Comparison of ENCODE assay signal across 22 cellular contexts in genomic region chr21:34530264-34530663, GRCh38. TPM values are rescaled to one million over a fixed set of nuclear protein-coding genes. Genes with fewer than 3 reads are reported as not detected.
DNase-seq lines count a peak whose midpoint lies in the region; ATAC-seq, FAIRE-seq and TF ChIP-seq lines count a peak whose summit lies in the region.
"Had no signal": no experiment of that assay in that cellular context is flagged by ENCODE, and none has a peak within 500 bp of the region (broad histone marks: within the 10 kb centered on the region; RNA-seq: fewer than 3 reads in every experiment).

No MANE protein-coding gene starts in this region.

- no peak overlapping the region for H3K9ac ChIP-seq in endothelial cell of umbilical vein (replicated peaks; ENCODE audit: extremely low read depth, insufficient read depth, low read length)

- POLR2A ChIA-PET in endothelial cell of umbilical vein (lab: Charles Lee), result interaction anchor here (0.8 kb wide), 1 partner anchor 14 kb away, joined by 3 read pairs; no protein-coding TSS in a partner anchor

- H3K9me3 ChIP-seq in endothelial cell of umbilical vein (replicated peaks; ENCODE audit: control insufficient read depth, insufficient read depth, low read length) (no peaks in the 10 kb centered on the region), body of pancreas (no peaks in the 10 kb centered on the region)
- H3K9me3 ChIP-seq: mucosa of descending colon, stomach had no signal

- DNase-seq in AG20443 (ENCODE audit: low spot score), result peak; percentile 58
- DNase-seq in RCC 7860 (ENCODE audit: low spot score), result peak; percentile 60
- no peak for DNase-seq in endothelial cell of umbilical vein (ENCODE audit: low read depth, low spot score)
- DNase-seq in non-pigmented ciliary epithelial cell (ENCODE audit: low read depth), result peak; percentile 76
- DNase-seq in putamen (ENCODE audit: low spot score), result no peak
- DNase-seq in body of pancreas, result no peak
- no peak for DNase-seq in foreskin keratinocyte
- DNase-seq: activated gamma-delta T cell, AML-193, aorta, hypothalamus, left cardiac atrium, mucosa of descending colon, NCI-H2107, NCI-H524 treated with DMSO at 0.1 percent for 48 hours, right cardiac atrium, stomach had no signal

- peaks cover 5% of the 10 kb centered on the region for H3K79me2 ChIP-seq in endothelial cell of umbilical vein (ENCODE audit: control insufficient read depth, insufficient read depth, low read length)

- H3K4me1 ChIP-seq in endothelial cell of umbilical vein (ENCODE audit: control insufficient read depth, extremely low read depth, insufficient read depth, low read length) (peaks cover 15% of the 10 kb centered on the region), body of pancreas (peaks cover 21% of the 10 kb centered on the region), foreskin keratinocyte (peaks cover 15% of the 10 kb centered on the region)

- no peak overlapping the region for H2AFZ ChIP-seq in endothelial cell of umbilical vein (ENCODE audit: low read depth, low read length)

- ATAC-seq in body of pancreas (no peak), GM18511 (IDR thresholded peaks at IDR 0.05; ENCODE audit: unreplicated experiment) (no peak), foreskin keratinocyte (no peak)
- ATAC-seq: activated CD4-positive, CD25-positive, alpha-beta regulatory T cell treated with anti-CD3 and anti-CD28 coated beads, Interleukin-2, amount 50 U/mL, for 24 hours; left cardiac atrium; mucosa of descending colon; right cardiac atrium had no signal

- no peak for TF ChIP-seq CTCF in endothelial cell of umbilical vein (IDR thresholded peaks at IDR 0.05; ENCODE audit: extremely low read depth in 1 of 2, insufficient read depth in 1 of 2, low read depth in 1 of 2, low read length in 2 of 2)
- no peak for TF ChIP-seq CTCF in body of pancreas (IDR thresholded peaks at IDR 0.05)
- TF ChIP-seq CTCF in foreskin keratinocyte (conservative IDR thresholded peaks at IDR 0.05), result no peak

- BruUV-seq in endothelial cell of umbilical vein (replicated peaks; lab: Mats Ljungman, UMichigan), result no TSS peak

- dilution Hi-C loops in endothelial cell of umbilical vein (cut with MboI; ENCODE audit: extremely low pct_ligation_motif_present, low sequenced_read_pairs), result no loop called here

- H3K27ac ChIP-seq in endothelial cell of umbilical vein (ENCODE audit: insufficient read depth, low read depth, low read length) (no peak overlapping the region), body of pancreas (no peak overlapping the region), foreskin keratinocyte (no peak overlapping the region)
- H3K27ac ChIP-seq: stomach had no signal

- FAIRE-seq in RCC 7860 (lab: Jason Lieb, UNC), result no peak
- peak; percentile 38 for FAIRE-seq in endothelial cell of umbilical vein (lab: Jason Lieb, UNC)
- FAIRE-seq: GM12891 had no signal

- CTCF ChIA-PET in endothelial cell of umbilical vein (lab: Charles Lee), result interaction anchor here (1.3 to 1.7 kb wide), 2 partner anchors 14 to 19 kb away, joined by 6 read pairs; no protein-coding TSS in a partner anchor

- H3K9me1 ChIP-seq in endothelial cell of umbilical vein (replicated peaks; ENCODE audit: control insufficient read depth, extremely low read depth, insufficient read depth, low read length), result no peaks in the 10 kb centered on the region

- no peaks in the 10 kb centered on the region for H3K36me3 ChIP-seq in endothelial cell of umbilical vein (ENCODE audit: control insufficient read depth in 2 of 2, extremely low read depth in 1 of 2, insufficient read depth in 2 of 2, low read length in 2 of 2)
- H3K36me3 ChIP-seq in body of pancreas (replicated peaks in 1 of 2; ENCODE audit: insufficient read depth in 1 of 2, low read depth in 2 of 2), result no peaks in the 10 kb centered on the region
- H3K36me3 ChIP-seq: stomach had no signal

- intact Hi-C loops in endothelial cell of umbilical vein (cut with micrococcal nuclease) (no loop called here), body of pancreas (cut with DNase I) (no loop called here)

- no peaks in the 10 kb centered on the region for H4K20me1 ChIP-seq in endothelial cell of umbilical vein (replicated peaks; ENCODE audit: control insufficient read depth, extremely low read depth, insufficient read depth, low read length)

- H3K27me3 ChIP-seq in endothelial cell of umbilical vein (ENCODE audit: control insufficient read depth in 2 of 2, insufficient read depth in 2 of 2, low read length in 2 of 2) (no peaks in the 10 kb centered on the region), body of pancreas (no peaks in the 10 kb centered on the region), foreskin keratinocyte (no peaks in the 10 kb centered on the region)
- H3K27me3 ChIP-seq: stomach had no signal

- H3K4me2 ChIP-seq in endothelial cell of umbilical vein (ENCODE audit: insufficient read depth, low read length), result no peak overlapping the region

- TF ChIP-seq POLR2A in endothelial cell of umbilical vein (IDR thresholded peaks at IDR 0.05; ENCODE audit: low read depth, low read length) (no peak), body of pancreas (IDR thresholded peaks at IDR 0.05) (no peak)

- H3K4me3 ChIP-seq in endothelial cell of umbilical vein (replicated peaks in 1 of 3; ENCODE audit: insufficient read depth in 1 of 3, low read depth in 1 of 3, low read length in 3 of 3), result no peak overlapping the region
- H3K4me3 ChIP-seq in body of pancreas, result no peak overlapping the region
- H3K4me3 ChIP-seq: mucosa of descending colon, stomach had no signal

TF ChIP-seq in endothelial cell of umbilical vein, 7 proteins besides CTCF, POLR2A, EP300 and RAD21:
- TF ChIP-seq MYC (IDR thresholded peaks at IDR 0.05; ENCODE audit: low read depth, low read length), result no peak
- TF ChIP-seq EZH2 (IDR thresholded peaks at IDR 0.05; ENCODE audit: borderline replicate concordance, low read depth, low read length, severe bottlenecking), result no peak
- TF ChIP-seq MAX (IDR thresholded peaks at IDR 0.05; ENCODE audit: insufficient read depth, insufficient read length), result no peak
- TF ChIP-seq GATA2 (IDR thresholded peaks at IDR 0.05; ENCODE audit: insufficient read depth, insufficient read length, low read depth, low read length), result no peak
- TF ChIP-seq JUN (IDR thresholded peaks at IDR 0.05; ENCODE audit: borderline replicate concordance, insufficient read depth, insufficient read length, low read depth), result no peak
- TF ChIP-seq POLR2AphosphoS5 (IDR thresholded peaks at IDR 0.05; ENCODE audit: insufficient read depth, low read depth, low read length), result no peak

RNA-seq across cellular contexts. Expression of gene KCNE1, which starts 18.3 kb away (rescaled TPM):
- 0.38 and 0.53 TPM in 2 replicates for total RNA-seq in endothelial cell of umbilical vein
- 0.08 and 0.10 TPM in 2 replicates for polyA plus RNA-seq in endothelial cell of umbilical vein
- 0.06 TPM in 1 of 2 replicates, not detected in the other for polyA plus RNA-seq in endothelial cell of umbilical vein (2011; cell fraction: cytosol; rRNA removed)
- polyA plus RNA-seq in endothelial cell of umbilical vein (2011; cell fraction: nucleus; rRNA removed), result 0.40 and 0.62 TPM in 2 replicates
- polyA plus RNA-seq in endothelial cell of umbilical vein (2012), result 0.12 and 0.25 TPM in 2 replicates
- 0.36 and 0.49 TPM in 2 replicates for polyA minus RNA-seq in endothelial cell of umbilical vein
- not detected for polyA minus RNA-seq in endothelial cell of umbilical vein (2011; cell fraction: cytosol; rRNA and poly(A)+ RNA removed)
- polyA minus RNA-seq in endothelial cell of umbilical vein (2011; cell fraction: nucleus; rRNA and poly(A)+ RNA removed), result 0.87 and 2.0 TPM in 2 replicates
- 1 to 10 TPM in 1 of 2 donors, not detected in 1; 1.0 TPM for total RNA-seq in body of pancreas
- total RNA-seq in foreskin keratinocyte, result 0.11 TPM in 1 of 2 replicates, not detected in the other
- 0.02 and 0.08 TPM in 2 replicates for polyA plus RNA-seq in foreskin keratinocyte
- total RNA-seq: epithelial cell of proximal tubule had no signal
- polyA plus RNA-seq: IgD-negative memory B cell had no signal

Comparison
In these comparisons a context has a peak if more than half of its experiments do, and no peak if none do; other contexts are left out.
1. DNase-seq: peak in AG20443 (single experiment), RCC 7860 (single experiment) and non-pigmented ciliary epithelial cell (single experiment); none in endothelial cell of umbilical vein (single experiment), putamen (single experiment), body of pancreas (0 of 4) and foreskin keratinocyte (0 of 2).